Comparison of ENCODE assay signal across 20 cellular contexts in the genomic region with DNA sequence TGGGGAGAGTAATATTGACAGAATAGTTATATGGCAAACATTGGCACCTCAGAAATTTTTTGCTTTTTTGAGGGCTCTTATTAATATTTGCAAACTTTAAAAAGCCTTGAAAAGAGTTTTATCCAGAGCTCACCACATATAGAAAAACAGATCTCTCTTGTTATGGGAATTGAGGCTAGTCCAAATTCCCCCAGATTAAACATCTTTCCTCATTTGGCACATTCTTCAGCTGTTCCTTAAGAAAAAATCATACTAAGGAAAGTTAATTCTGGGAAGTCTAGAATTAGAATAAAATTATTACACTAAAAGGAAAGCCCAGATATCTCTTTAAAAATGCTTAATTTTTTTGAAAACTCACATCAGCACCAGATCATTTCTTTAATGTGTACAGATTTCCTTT. TPM values are rescaled to one million over a fixed set of nuclear protein-coding genes. Genes with fewer than 3 reads are reported as not detected.
DNase-seq lines count a peak whose midpoint lies in the region; ATAC-seq, FAIRE-seq and TF ChIP-seq lines count a peak whose summit lies in the region.
"Had no signal": no experiment of that assay in that cellular context is flagged by ENCODE, and none has a peak within 500 bp of the region (broad histone marks: within the 10 kb centered on the region; RNA-seq: fewer than 3 reads in every experiment).

No MANE protein-coding gene starts in this region.

- H2AFZ ChIP-seq in mammary epithelial cell (ENCODE audit: low read depth, low read length), result no peak overlapping the region

- dilution Hi-C loops in mammary epithelial cell (cut with HindIII; ENCODE audit: low sequenced_read_pairs), result no loop called here

- H3K9ac ChIP-seq in mammary epithelial cell (ENCODE audit: insufficient read depth, low read length) (no peak overlapping the region), subcutaneous abdominal adipose tissue (ENCODE audit: low read length in 5 of 5) (no peak overlapping the region)

- peaks cover 22% of the 10 kb centered on the region for H3K4me1 ChIP-seq in mammary epithelial cell (ENCODE audit: insufficient read depth, low read length)
- H3K4me1 ChIP-seq in right lobe of liver, result peaks cover 0 to 34% (median 7%) of the 10 kb centered on the region in 4 donors
- H3K4me1 ChIP-seq in subcutaneous abdominal adipose tissue (ENCODE audit: control insufficient read depth in 5 of 5, insufficient read depth in 5 of 5, low read length in 5 of 5), result peaks cover 0 to 5% (median 3%) of the 10 kb centered on the region in 5 donors
- H3K4me1 ChIP-seq in pancreas, result peaks cover 13 to 75% (median 43%) of the 10 kb centered on the region in 3 donors

- no peaks in the 10 kb centered on the region for H3K36me3 ChIP-seq in mammary epithelial cell (ENCODE audit: insufficient read depth, low read length)
- H3K36me3 ChIP-seq in right lobe of liver, result no peaks in the 10 kb centered on the region
- H3K36me3 ChIP-seq in subcutaneous abdominal adipose tissue (ENCODE audit: control insufficient read depth in 5 of 5, insufficient read depth in 5 of 5, low read length in 5 of 5), result no peaks in the 10 kb centered on the region
- H3K36me3 ChIP-seq in pancreas, result no peaks in the 10 kb centered on the region

- in situ Hi-C loops in mammary epithelial cell (cut with MboI; ENCODE audit: low sequenced_read_pairs in 2 of 2), result no loop called here

- H3K79me2 ChIP-seq in mammary epithelial cell (ENCODE audit: insufficient read depth, low read length), result no peaks in the 10 kb centered on the region

- intact Hi-C loops in mammary epithelial cell (cut with micrococcal nuclease) (no loop called here), right lobe of liver (cut with DNase I) (no loop called here), pancreas (cut with DNase I) (no loop called here)

- DNase-seq in HFFc6 (no peak), mammary epithelial cell (no peak), right lobe of liver (no peak), pancreas (no peak), left lobe of liver (ENCODE audit: low spot score) (no peak)
- DNase-seq in activated effector memory CD4-positive, alpha-beta T cell treated with Interleukin-2 at 50 U/mL for 16 hours, result no peak
- DNase-seq: activated CD8-positive, alpha-beta memory T cell treated with anti-CD3 and anti-CD28 coated beads, Interleukin-2, amount 10 ng/mL, durations not matched to agents 7 days and 5 days; AML-193; effector memory CD8-positive, alpha-beta T cell; foreskin melanocyte; NCI-H187; SHP77; stimulated activated naive CD8-positive, alpha-beta T cell treated with anti-CD3 and anti-CD28 coated beads, Interleukin-15, amount 100 ng/mL, for 72 hours had no signal

- H3K9me3 ChIP-seq in mammary epithelial cell (replicated peaks; ENCODE audit: insufficient read depth, low read length), result no peaks in the 10 kb centered on the region
- no peaks in the 10 kb centered on the region for H3K9me3 ChIP-seq in right lobe of liver
- no peaks in the 10 kb centered on the region for H3K9me3 ChIP-seq in subcutaneous abdominal adipose tissue (ENCODE audit: control insufficient read depth in 5 of 5, low read length in 5 of 5)
- H3K9me3 ChIP-seq in pancreas, result no peaks in the 10 kb centered on the region

- H3K4me1 Mint-ChIP-seq in HFFc6 (ENCODE audit: low read depth), result peaks cover 87% of the 10 kb centered on the region
- H3K4me1 Mint-ChIP-seq: activated CD8-positive, alpha-beta memory T cell treated with anti-CD3 and anti-CD28 coated beads, Interleukin-2, amount 10 ng/mL, durations not matched to agents 7 days and 5 days; memory B cell had no signal

- H3K4me3 Mint-ChIP-seq in HFFc6, result no peak overlapping the region
- H3K4me3 Mint-ChIP-seq: activated CD8-positive, alpha-beta memory T cell treated with anti-CD3 and anti-CD28 coated beads, Interleukin-2, amount 10 ng/mL, durations not matched to agents 7 days and 5 days; effector memory CD8-positive, alpha-beta T cell; memory B cell; stimulated activated naive CD8-positive, alpha-beta T cell treated with anti-CD3 and anti-CD28 coated beads, Interleukin-15, amount 100 ng/mL, for 72 hours had no signal

- no peak overlapping the region for H3K4me3 ChIP-seq in mammary epithelial cell (replicated peaks in 1 of 3; ENCODE audit: insufficient read depth in 1 of 3, low read depth in 2 of 3, low read length in 3 of 3)
- no peak overlapping the region for H3K4me3 ChIP-seq in right lobe of liver
- H3K4me3 ChIP-seq in subcutaneous abdominal adipose tissue (ENCODE audit: low read depth in 1 of 5, low read length in 5 of 5), result no peak overlapping the region
- no peak overlapping the region for H3K4me3 ChIP-seq in pancreas
- H3K4me3 ChIP-seq: GM12878 had no signal

- no peak for FAIRE-seq in pancreas (lab: Jason Lieb, UNC)
- FAIRE-seq: D721Med, GM12878 had no signal

- no peak overlapping the region for H3K27ac ChIP-seq in mammary epithelial cell (ENCODE audit: insufficient read depth, low read depth, low read length)
- peak overlapping the region; percentile 86 to 97 (median 93) for H3K27ac ChIP-seq in right lobe of liver
- H3K27ac ChIP-seq in subcutaneous abdominal adipose tissue (ENCODE audit: low read depth, low read length), result peak overlapping the region; percentile 80
- peak overlapping the region in 2 of 4 donors; percentile 70 to 74 for H3K27ac ChIP-seq in pancreas

- H3K27me3 ChIP-seq in mammary epithelial cell (ENCODE audit: insufficient read depth, low read length) (no peaks in the 10 kb centered on the region), right lobe of liver (no peaks in the 10 kb centered on the region), subcutaneous abdominal adipose tissue (ENCODE audit: control insufficient read depth in 5 of 5, insufficient read depth in 4 of 5, low read length in 5 of 5) (no peaks in the 10 kb centered on the region), pancreas (no peaks in the 10 kb centered on the region)

- peak overlapping the region; percentile 30 for H3K4me2 ChIP-seq in mammary epithelial cell (ENCODE audit: insufficient read depth, low read depth, low read length)

- BruUV-seq in mammary epithelial cell (replicated peaks; lab: Mats Ljungman, UMichigan), result no TSS peak

- no peaks in the 10 kb centered on the region for H3K9me3 Mint-ChIP-seq in HFFc6
- H3K9me3 Mint-ChIP-seq: activated T-helper 2 cell treated with anti-CD3 and anti-CD28 coated beads, Interferon-gamma antibody, Interleukin-2, Interleukin-4, amounts not matched to agents 10 μg/mL and 5 μg/mL and 100 μg/mL, durations not matched to agents 14 hours and 24 hours and 36 hours; stimulated activated naive CD8-positive, alpha-beta T cell treated with anti-CD3 and anti-CD28 coated beads, Interleukin-15, amount 100 ng/mL, for 72 hours had no signal

- CTCF ChIA-PET in mammary epithelial cell (lab: Charles Lee; ENCODE audit: low non-redundant PET), result no interaction called here

- H4K20me1 ChIP-seq in mammary epithelial cell (ENCODE audit: insufficient read depth, low read length), result no peaks in the 10 kb centered on the region

- H3K36me3 Mint-ChIP-seq in HFFc6 (ENCODE audit: low read depth), result peaks cover 5% of the 10 kb centered on the region; the same call in 1 of the 2 replicates
- H3K36me3 Mint-ChIP-seq: activated CD8-positive, alpha-beta memory T cell treated with anti-CD3 and anti-CD28 coated beads, Interleukin-2, amount 10 ng/mL, durations not matched to agents 7 days and 5 days; memory B cell had no signal

- no peaks in the 10 kb centered on the region for H3K27me3 Mint-ChIP-seq in HFFc6 (ENCODE audit: insufficient read depth)
- H3K27me3 Mint-ChIP-seq: effector memory CD8-positive, alpha-beta T cell; memory B cell had no signal

- no peak for TF ChIP-seq CTCF in HFFc6 (IDR thresholded peaks at IDR 0.05)
- TF ChIP-seq CTCF in mammary epithelial cell (conservative IDR thresholded peaks at IDR 0.05 in 1 of 2, IDR thresholded peaks at IDR 0.05 in 1 of 2; ENCODE audit: extremely low read depth in 1 of 2, insufficient read depth in 1 of 2, low read depth in 1 of 2, low read length in 2 of 2), result no peak
- no peak for TF ChIP-seq CTCF in right lobe of liver (IDR thresholded peaks at IDR 0.05)
- no peak for TF ChIP-seq CTCF in pancreas (IDR thresholded peaks at IDR 0.05)

- ATAC-seq in right lobe of liver (no peak), HG03432 (IDR thresholded peaks at IDR 0.05; ENCODE audit: unreplicated experiment) (no peak), pancreas (no peak), left lobe of liver (no peak)
- ATAC-seq: activated CD4-positive, CD25-positive, alpha-beta regulatory T cell treated with anti-CD3 and anti-CD28 coated beads, Interleukin-2, amount 50 U/mL, for 24 hours; activated CD8-positive, alpha-beta memory T cell treated with anti-CD3 and anti-CD28 coated beads, Interleukin-2, amount 10 ng/mL, durations not matched to agents 7 days and 5 days; effector memory CD8-positive, alpha-beta T cell; GM12878; stimulated activated naive CD8-positive, alpha-beta T cell treated with anti-CD3 and anti-CD28 coated beads, Interleukin-15, amount 100 ng/mL, for 72 hours had no signal

- TF ChIP-seq POLR2A in right lobe of liver (IDR thresholded peaks at IDR 0.05), result no peak

- H3K27ac Mint-ChIP-seq in HFFc6, result peak overlapping the region; percentile 60
- H3K27ac Mint-ChIP-seq: activated CD8-positive, alpha-beta memory T cell treated with anti-CD3 and anti-CD28 coated beads, Interleukin-2, amount 10 ng/mL, durations not matched to agents 7 days and 5 days; activated T-helper 2 cell treated with anti-CD3 and anti-CD28 coated beads, Interferon-gamma antibody, Interleukin-2, Interleukin-4, amounts not matched to agents 10 μg/mL and 5 μg/mL and 100 μg/mL, durations not matched to agents 14 hours and 24 hours and 36 hours; effector memory CD8-positive, alpha-beta T cell; memory B cell; stimulated activated naive CD8-positive, alpha-beta T cell treated with anti-CD3 and anti-CD28 coated beads, Interleukin-15, amount 100 ng/mL, for 72 hours had no signal

RNA-seq across cellular contexts. Expression of gene TFPI, which starts 5.6 kb away (rescaled TPM):
- 10 to 100 TPM; 25.4 to 42.4 (median 34.7) TPM for total RNA-seq in HFFc6 (2021; fragmentation: NEBNext Ultra II Directional; extraction: Animal tissue kit (Norgen Biotek cat#: 25700))
- total RNA-seq in mammary epithelial cell (under 1 TPM in 1 of 2 donors, not detected in 1; 0.33 TPM), right lobe of liver (100 to 1,000 TPM; 145 to 223 (median 189) TPM), pancreas (10 to 100 TPM in 5 of 6 donors, 1 to 10 TPM in 1; 7.9 to 25.8 (median 21.6) TPM), left lobe of liver (144 TPM)
- polyA plus RNA-seq in mammary epithelial cell (0.50 TPM), pancreas (10 to 100 TPM; 11.9 to 15.4 TPM)
- polyA minus RNA-seq in mammary epithelial cell, result not detected
- total RNA-seq: activated CD8-positive, alpha-beta memory T cell treated with anti-CD3 and anti-CD28 coated beads, Interleukin-2, amount 10 ng/mL, durations not matched to agents 7 days and 5 days had no signal

Comparison
In these comparisons a context has a peak if more than half of its experiments do, and no peak if none do; other contexts are left out.
1. RNA of gene TFPI, which starts 5.6 kb away (total RNA-seq): 145 to 223 TPM in right lobe of liver, 144 TPM in left lobe of liver (single experiment), 25.4 to 42.4 TPM in HFFc6 and 7.9 to 25.8 TPM in pancreas; 0.33 TPM in mammary epithelial cell; every median in the first group is over 4 times any median in the second.